Comparison of ENCODE assay signal across 1 cellular context in genomic region chr11:68328374-68329091, GRCh38.
TF ChIP-seq lines count a peak whose summit lies in the region.

No MANE protein-coding gene starts in this region.

TF ChIP-seq in HepG2, 621 proteins besides CTCF, POLR2A, EP300 and RAD21 (continued from another document and continues in another):
- TF ChIP-seq KIAA2018 (CRISPR knock-in tag; IDR thresholded peaks at IDR 0.05; ENCODE audit: borderline replicate concordance) (no peak), DNMT1 (CRISPR knock-in tag; IDR thresholded peaks at IDR 0.05) (no peak), NCOA1 (CRISPR knock-in tag; IDR thresholded peaks at IDR 0.05) (no peak), HINFP (CRISPR knock-in tag; IDR thresholded peaks at IDR 0.05; ENCODE audit: low read depth) (no peak), MATR3 (CRISPR knock-in tag; IDR thresholded peaks at IDR 0.05) (no peak), KDM5B (CRISPR knock-in tag; IDR thresholded peaks at IDR 0.05; ENCODE audit: borderline replicate concordance) (no peak), THAP11 (CRISPR knock-in tag; IDR thresholded peaks at IDR 0.05) (no peak; the same call in 1 of the 2 replicates), ZNF781 (CRISPR knock-in tag; IDR thresholded peaks at IDR 0.05; ENCODE audit: borderline replicate concordance, not compliant biosample characterization) (no peak), ZXDC (CRISPR knock-in tag; IDR thresholded peaks at IDR 0.05) (no peak), ZSCAN22 (CRISPR knock-in tag; IDR thresholded peaks at IDR 0.05) (no peak), CREM (IDR thresholded peaks at IDR 0.05) (no peak), CREM (CRISPR knock-in tag; IDR thresholded peaks at IDR 0.05) (no peak), ZNF547 (CRISPR knock-in tag; IDR thresholded peaks at IDR 0.05) (no peak), ZNF563 (CRISPR knock-in tag; IDR thresholded peaks at IDR 0.05) (no peak), ATF4 (CRISPR knock-in tag; IDR thresholded peaks at IDR 0.05) (no peak), ZNF503 (CRISPR knock-in tag; IDR thresholded peaks at IDR 0.05) (no peak), SNRNP70 (IDR thresholded peaks at IDR 0.05; ENCODE audit: low read depth, low read length) (no peak), MYPOP (CRISPR knock-in tag; IDR thresholded peaks at IDR 0.05) (peak; percentile 15; the same call in 1 of the 2 replicates), SATB2 (CRISPR knock-in tag; IDR thresholded peaks at IDR 0.05) (no peak), ZNF12 (CRISPR knock-in tag; IDR thresholded peaks at IDR 0.05) (no peak), HIVEP1 (CRISPR knock-in tag; IDR thresholded peaks at IDR 0.05) (no peak), ZNF777 (CRISPR knock-in tag; IDR thresholded peaks at IDR 0.05) (peak; percentile 82), MAZ (IDR thresholded peaks at IDR 0.05; ENCODE audit: borderline replicate concordance, low read depth, low read length) (no peak), MAZ (CRISPR knock-in tag; IDR thresholded peaks at IDR 0.05; ENCODE audit: low read depth) (no peak; the same call in 1 of the 2 replicates), ZBTB43 (CRISPR knock-in tag; conservative IDR thresholded peaks at IDR 0.05) (peak; percentile 74; the same call in 1 of the 2 replicates), ZBTB34 (CRISPR knock-in tag; IDR thresholded peaks at IDR 0.05) (peak; percentile 47; the same call in 1 of the 2 replicates), CHD4 (IDR thresholded peaks at IDR 0.05; ENCODE audit: borderline replicate concordance, low read length) (no peak), KAT8 (CRISPR knock-in tag; IDR thresholded peaks at IDR 0.05) (peak; percentile 61; the same call in 1 of the 2 replicates), ATRX (CRISPR knock-in tag; IDR thresholded peaks at IDR 0.05; ENCODE audit: borderline replicate concordance) (no peak)
